ENCODE assay signal across 23 cellular contexts in genomic region chr14:44771495-44771894, GRCh38.
DNase-seq lines count a peak whose midpoint lies in the region; ATAC-seq and TF ChIP-seq lines count a peak whose summit lies in the region.
"Had no signal": no experiment of that assay in that cellular context is flagged by ENCODE, and none has a peak within 500 bp of the region (broad histone marks: within the 10 kb centered on the region; RNA-seq: fewer than 3 reads in every experiment).

No MANE protein-coding gene starts in this region.

- H3K56ac ChIP-seq in mesendoderm (ENCODE audit: low read length) = no peak overlapping the region

- H2BK15ac ChIP-seq in mesendoderm (replicated peaks; ENCODE audit: low read depth) = no peak overlapping the region

- no peak overlapping the region for H3K23ac ChIP-seq in mesendoderm (ENCODE audit: low read length)

- H3K27me3 ChIP-seq in mesendoderm (ENCODE audit: insufficient read depth, low read length, poor library complexity) (no peaks in the 10 kb centered on the region), BE2C (no peaks in the 10 kb centered on the region)

- H3K4me2 ChIP-seq in mesendoderm (ENCODE audit: low read length) = no peak overlapping the region
- H3K4me2 ChIP-seq: PC-9 had no signal

- no peaks in the 10 kb centered on the region for H3K79me1 ChIP-seq in mesendoderm (ENCODE audit: low read length)

- H3K9me3 ChIP-seq in BE2C = no peaks in the 10 kb centered on the region

- no peak overlapping the region for H2AK5ac ChIP-seq in mesendoderm (ENCODE audit: low read length)

- DNase-seq in LNCaP clone FGC (ENCODE audit: low read depth) = peak; percentile 61
- DNase-seq in OCI-M1 (lab: John Stamatoyannopoulos, UW) = peak; percentile 55
- DNase-seq in mesendoderm = peak; percentile 27
- no peak for DNase-seq in BE2C
- no peak for DNase-seq in activated gamma-delta T cell treated with Interleukin-2 at 50 U/mL for 16 hours
- DNase-seq: CD8-positive, alpha-beta memory T cell; DMS79 treated with DMSO at 0.1 percent for 48 hours; GF-D8; GM23248; H7; Kasumi-1; MV-4-11; NCI-H1105; NCI-H1436 treated with DMSO at 0.1 percent for 48 hours; NCI-H1930; NCI-H2107; NCI-H2227 treated with DMSO at 0.1 percent for 48 hours; NCI-H526 treated with DMSO at 0.1 percent for 48 hours had no signal

- no peak overlapping the region for H2BK5ac ChIP-seq in mesendoderm (ENCODE audit: low read length)

- no peak overlapping the region for H3K9ac ChIP-seq in mesendoderm (ENCODE audit: low read length)
- H3K9ac ChIP-seq: GM23248 had no signal

- H3K4ac ChIP-seq in mesendoderm (ENCODE audit: low read depth, low read length) = no peak overlapping the region

- no peak overlapping the region for H3K18ac ChIP-seq in mesendoderm (ENCODE audit: low read length)

- ATAC-seq in HG02885 (IDR thresholded peaks at IDR 0.05; ENCODE audit: poor library complexity, unreplicated experiment) = no peak
- no peak for ATAC-seq in GM18868 (IDR thresholded peaks at IDR 0.05; ENCODE audit: unreplicated experiment)
- ATAC-seq: HepG2, Right ventricle myocardium inferior had no signal

- H3K4me3 ChIP-seq in LNCaP clone FGC (ENCODE audit: low read depth, low read length) = no peak overlapping the region
- H3K4me3 ChIP-seq in mesendoderm (ENCODE audit: low read length) = no peak overlapping the region
- no peak overlapping the region for H3K4me3 ChIP-seq in BE2C (ENCODE audit: low read depth, low read length)
- H3K4me3 ChIP-seq: GM23248, PC-9 had no signal

- TF ChIP-seq CTCF in LNCaP clone FGC (IDR thresholded peaks at IDR 0.05; ENCODE audit: control insufficient read depth, extremely low read depth, insufficient read depth) (no peak), BE2C (IDR thresholded peaks at IDR 0.05; ENCODE audit: low read depth, low read length) (no peak)

- H3K27ac ChIP-seq in mesendoderm (ENCODE audit: low read depth, low read length) = no peak overlapping the region
- H3K27ac ChIP-seq: GM23248, PC-9 had no signal

- WGBS in mesendoderm (ENCODE audit: extremely low coverage, insufficient coverage, low lambda C conversion rate) = no CpG with 5 or more reads among the region's 1 CpG

- H3K36me3 ChIP-seq in mesendoderm (ENCODE audit: control insufficient read depth, insufficient read depth, low read length) (no peaks in the 10 kb centered on the region), BE2C (no peaks in the 10 kb centered on the region)

- H3K79me2 ChIP-seq in mesendoderm (ENCODE audit: control insufficient read depth, insufficient read depth, low read length) = no peaks in the 10 kb centered on the region

- no peak overlapping the region for H4K8ac ChIP-seq in mesendoderm (ENCODE audit: low read depth, low read length)

- peaks cover 4% of the 10 kb centered on the region for H3K4me1 ChIP-seq in mesendoderm (ENCODE audit: control insufficient read depth, low read depth, low read length)
- H3K4me1 ChIP-seq in BE2C = no peaks in the 10 kb centered on the region

- no peak overlapping the region for H2BK120ac ChIP-seq in mesendoderm (ENCODE audit: low read depth, low read length)

- no peak overlapping the region for H4K5ac ChIP-seq in mesendoderm (ENCODE audit: low read length)

Comparison
In these comparisons a context has a peak if more than half of its experiments do, and no peak if none do; other contexts are left out.
1. DNase-seq: peak in LNCaP clone FGC (single experiment), OCI-M1 (single experiment) and mesendoderm (single experiment); none in BE2C (single experiment) and activated gamma-delta T cell treated with Interleukin-2 at 50 U/mL for 16 hours (single experiment).